In genomic region chr22:21876486-21877176, GRCh38 we compare ENCODE assay signal across 10 cellular contexts. TPM values are rescaled to one million over a fixed set of nuclear protein-coding genes. Genes with fewer than 3 reads are reported as not detected.
A peak's percentile ranks its signal among the peaks of the same experiment; 100 is the strongest.
DNase-seq lines count a peak whose midpoint lies in the region.
"Had no signal": no experiment of that assay in that cellular context is flagged by ENCODE, and none has a peak within 500 bp of the region (broad histone marks: within the 10 kb centered on the region; RNA-seq: fewer than 3 reads in every experiment).

No MANE protein-coding gene starts in this region.

- DNase-seq in activated CD4-positive, alpha-beta T cell treated with anti-CD3 and anti-CD28 coated beads, Interleukin-2, amount 50 U/mL, for 48 hours = peak; percentile 46 to 55
- DNase-seq in activated CD4-positive, alpha-beta T cell treated with anti-CD3 and anti-CD28 coated beads for 4 hours = no peak
- DNase-seq in RKO (ENCODE audit: low spot score) (peak; percentile 68), dedifferentiated amniotic fluid mesenchymal stem cell (ENCODE audit: extremely low spot score) (peak; percentile 90), SK-N-DZ (ENCODE audit: low spot score) (no peak), midbrain (lab: John Stamatoyannopoulos, UW) (no peak), DMS79 treated with DMSO at 0.1 percent for 48 hours (lab: John Stamatoyannopoulos, UW) (no peak)
- peak in 2 of 3 experiments; percentile 28 to 43 for DNase-seq in stimulated activated CD4-positive, alpha-beta T cell treated with anti-CD3 and anti-CD28 coated beads, TNF-alpha, amount 100 ng/mL, for 24 hours (ENCODE audit: low read depth in 3 of 3)
- DNase-seq: BE2C, NCI-H524 treated with DMSO at 0.1 percent for 48 hours had no signal

RNA-seq across cellular contexts. Expression of gene MAPK1, which starts 9.2 kb away (rescaled TPM):
- 19.2 and 25.2 TPM in 2 replicates for polyA plus RNA-seq in SK-N-DZ (2014; cell fraction: cytosol; rRNA removed)
- polyA plus RNA-seq in SK-N-DZ (2014; cell fraction: nucleus; rRNA removed) = 16.5 and 17.8 TPM in 2 replicates

Comparison
In these comparisons a context has a peak if more than half of its experiments do, and no peak if none do; other contexts are left out.
1. DNase-seq: peak in activated CD4-positive, alpha-beta T cell treated with anti-CD3 and anti-CD28 coated beads, Interleukin-2, amount 50 U/mL, for 48 hours (2 of 2), RKO (single experiment), dedifferentiated amniotic fluid mesenchymal stem cell (single experiment) and stimulated activated CD4-positive, alpha-beta T cell treated with anti-CD3 and anti-CD28 coated beads, TNF-alpha, amount 100 ng/mL, for 24 hours (2 of 3); none in activated CD4-positive, alpha-beta T cell treated with anti-CD3 and anti-CD28 coated beads for 4 hours (0 of 2), SK-N-DZ (single experiment), midbrain (single experiment) and DMS79 treated with DMSO at 0.1 percent for 48 hours (single experiment).